1 cellular context compared by ENCODE assay signal in the genomic region with DNA sequence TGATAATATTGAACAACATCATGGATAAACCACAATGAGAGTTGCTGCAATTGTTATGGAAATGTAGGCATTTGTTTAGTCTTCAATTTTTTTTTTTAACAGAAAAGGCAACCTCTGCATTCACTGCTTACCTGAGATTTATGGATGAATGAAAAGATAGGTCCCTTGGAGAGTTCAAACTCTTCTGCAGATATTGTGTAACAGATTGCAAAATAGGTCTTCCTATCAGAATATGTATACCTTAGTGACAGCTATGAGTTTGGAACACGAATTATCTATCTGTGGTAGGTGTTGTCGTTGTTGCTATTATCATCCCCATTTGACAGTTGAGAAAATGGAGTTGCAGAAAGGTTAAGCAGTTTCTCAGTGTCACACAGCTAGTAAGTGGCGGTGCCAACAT.
TF ChIP-seq lines count a peak whose summit lies in the region.

No MANE protein-coding gene starts in this region.

TF ChIP-seq in SK-N-SH, 30 proteins besides CTCF, POLR2A, EP300 and RAD21 (continued from another document):
- TF ChIP-seq, protein P1, sequence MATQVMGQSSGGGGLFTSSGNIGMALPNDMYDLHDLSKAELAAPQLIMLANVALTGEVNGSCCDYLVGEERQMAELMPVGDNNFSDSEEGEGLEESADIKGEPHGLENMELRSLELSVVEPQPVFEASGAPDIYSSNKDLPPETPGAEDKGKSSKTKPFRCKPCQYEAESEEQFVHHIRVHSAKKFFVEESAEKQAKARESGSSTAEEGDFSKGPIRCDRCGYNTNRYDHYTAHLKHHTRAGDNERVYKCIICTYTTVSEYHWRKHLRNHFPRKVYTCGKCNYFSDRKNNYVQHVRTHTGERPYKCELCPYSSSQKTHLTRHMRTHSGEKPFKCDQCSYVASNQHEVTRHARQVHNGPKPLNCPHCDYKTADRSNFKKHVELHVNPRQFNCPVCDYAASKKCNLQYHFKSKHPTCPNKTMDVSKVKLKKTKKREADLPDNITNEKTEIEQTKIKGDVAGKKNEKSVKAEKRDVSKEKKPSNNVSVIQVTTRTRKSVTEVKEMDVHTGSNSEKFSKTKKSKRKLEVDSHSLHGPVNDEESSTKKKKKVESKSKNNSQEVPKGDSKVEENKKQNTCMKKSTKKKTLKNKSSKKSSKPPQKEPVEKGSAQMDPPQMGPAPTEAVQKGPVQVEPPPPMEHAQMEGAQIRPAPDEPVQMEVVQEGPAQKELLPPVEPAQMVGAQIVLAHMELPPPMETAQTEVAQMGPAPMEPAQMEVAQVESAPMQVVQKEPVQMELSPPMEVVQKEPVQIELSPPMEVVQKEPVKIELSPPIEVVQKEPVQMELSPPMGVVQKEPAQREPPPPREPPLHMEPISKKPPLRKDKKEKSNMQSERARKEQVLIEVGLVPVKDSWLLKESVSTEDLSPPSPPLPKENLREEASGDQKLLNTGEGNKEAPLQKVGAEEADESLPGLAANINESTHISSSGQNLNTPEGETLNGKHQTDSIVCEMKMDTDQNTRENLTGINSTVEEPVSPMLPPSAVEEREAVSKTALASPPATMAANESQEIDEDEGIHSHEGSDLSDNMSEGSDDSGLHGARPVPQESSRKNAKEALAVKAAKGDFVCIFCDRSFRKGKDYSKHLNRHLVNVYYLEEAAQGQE (IDR thresholded peaks at IDR 0.05; ENCODE audit: low read depth, low read length): no peak
- TF ChIP-seq TEAD4 (IDR thresholded peaks at IDR 0.05; ENCODE audit: borderline replicate concordance, insufficient read depth) (no peak), YY1 (IDR thresholded peaks at IDR 0.05; ENCODE audit: low read depth) (no peak), NRF1 (IDR thresholded peaks at IDR 0.05; ENCODE audit: low read depth, low read length) (no peak)
